Comparison of ENCODE assay signal across 8 cellular contexts in the genomic region with DNA sequence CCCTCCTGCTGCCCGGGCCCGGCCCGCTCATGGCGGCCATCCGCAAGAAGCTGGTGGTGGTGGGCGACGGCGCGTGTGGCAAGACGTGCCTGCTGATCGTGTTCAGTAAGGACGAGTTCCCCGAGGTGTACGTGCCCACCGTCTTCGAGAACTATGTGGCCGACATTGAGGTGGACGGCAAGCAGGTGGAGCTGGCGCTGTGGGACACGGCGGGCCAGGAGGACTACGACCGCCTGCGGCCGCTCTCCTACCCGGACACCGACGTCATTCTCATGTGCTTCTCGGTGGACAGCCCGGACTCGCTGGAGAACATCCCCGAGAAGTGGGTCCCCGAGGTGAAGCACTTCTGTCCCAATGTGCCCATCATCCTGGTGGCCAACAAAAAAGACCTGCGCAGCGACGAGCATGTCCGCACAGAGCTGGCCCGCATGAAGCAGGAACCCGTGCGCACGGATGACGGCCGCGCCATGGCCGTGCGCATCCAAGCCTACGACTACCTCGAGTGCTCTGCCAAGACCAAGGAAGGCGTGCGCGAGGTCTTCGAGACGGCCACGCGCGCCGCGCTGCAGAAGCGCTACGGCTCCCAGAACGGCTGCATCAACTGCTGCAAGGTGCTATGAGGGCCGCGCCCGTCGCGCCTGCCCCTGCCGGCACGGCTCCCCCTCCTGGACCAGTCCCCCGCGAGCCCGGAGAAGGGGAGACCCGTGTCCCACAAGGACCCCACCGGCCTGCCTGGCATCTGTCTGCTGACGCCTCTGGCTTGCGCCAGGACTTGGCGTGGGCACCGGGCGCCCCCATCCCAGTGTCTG. TPM values are rescaled to one million over a fixed set of nuclear protein-coding genes. Genes with fewer than 3 reads are reported as not detected.
DNase-seq lines count a peak whose midpoint lies in the region; ATAC-seq lines count a peak whose summit lies in the region.

No MANE protein-coding gene starts in this region.

- H3K27ac Mint-ChIP-seq in central memory CD8-positive, alpha-beta T cell (ENCODE audit: low read depth) = peak overlapping the region; percentile 29
- H3K27ac Mint-ChIP-seq in stimulated activated effector memory CD8-positive, alpha-beta T cell treated with anti-CD3 and anti-CD28 coated beads, Interleukin-12 subunit alpha, Interleukin-12 subunit beta, amount 100 ng/mL, for 72 hours = peak overlapping the region; percentile 69

- peak overlapping the region; percentile 76 for H3K4me3 Mint-ChIP-seq in central memory CD8-positive, alpha-beta T cell
- H3K4me3 Mint-ChIP-seq in stimulated activated effector memory CD8-positive, alpha-beta T cell treated with anti-CD3 and anti-CD28 coated beads, Interleukin-12 subunit alpha, Interleukin-12 subunit beta, amount 100 ng/mL, for 72 hours = peak overlapping the region; percentile 80

- ATAC-seq in Right ventricle myocardium inferior (peak; percentile 15), HG02884 (IDR thresholded peaks at IDR 0.05; ENCODE audit: unreplicated experiment) (peak; percentile 2), left lobe of liver (peak; percentile 7)
- ATAC-seq in central memory CD8-positive, alpha-beta T cell (replicated peaks; ENCODE audit: extremely low read depth, poor library complexity, severe bottlenecking) = no peak
- peak; percentile 17 for ATAC-seq in stimulated activated effector memory CD8-positive, alpha-beta T cell treated with anti-CD3 and anti-CD28 coated beads, Interleukin-12 subunit alpha, Interleukin-12 subunit beta, amount 100 ng/mL, for 72 hours

- H3K27me3 Mint-ChIP-seq in central memory CD8-positive, alpha-beta T cell = peaks cover under 1% of the 10 kb centered on the region

- DNase-seq in Right ventricle myocardium inferior (ENCODE audit: missing footprints) = peak; percentile 81
- DNase-seq in cardiac septum (ENCODE audit: low spot score) = no peak
- peak; percentile 71 for DNase-seq in RPMI8226
- DNase-seq in central memory CD8-positive, alpha-beta T cell (ENCODE audit: low spot score in 2 of 2) = no peak
- peak; percentile 60 for DNase-seq in left lobe of liver (ENCODE audit: low spot score)
- peak in 1 of 2 donors; percentile 73 for DNase-seq in stimulated activated effector memory CD8-positive, alpha-beta T cell treated with anti-CD3 and anti-CD28 coated beads, Interleukin-12 subunit alpha, Interleukin-12 subunit beta, amount 100 ng/mL, for 72 hours (ENCODE audit: low spot score in 2 of 2)
- DNase-seq in SHP77 treated with DMSO at 0.1 percent for 48 hours (lab: John Stamatoyannopoulos, UW) = no peak

- H3K9me3 Mint-ChIP-seq in central memory CD8-positive, alpha-beta T cell = no peaks in the 10 kb centered on the region
- H3K9me3 Mint-ChIP-seq in stimulated activated effector memory CD8-positive, alpha-beta T cell treated with anti-CD3 and anti-CD28 coated beads, Interleukin-12 subunit alpha, Interleukin-12 subunit beta, amount 100 ng/mL, for 72 hours = no peaks in the 10 kb centered on the region

- peaks cover 8% of the 10 kb centered on the region for H3K4me1 Mint-ChIP-seq in central memory CD8-positive, alpha-beta T cell
- H3K4me1 Mint-ChIP-seq in stimulated activated effector memory CD8-positive, alpha-beta T cell treated with anti-CD3 and anti-CD28 coated beads, Interleukin-12 subunit alpha, Interleukin-12 subunit beta, amount 100 ng/mL, for 72 hours = peaks cover 6% of the 10 kb centered on the region

- H3K36me3 Mint-ChIP-seq in central memory CD8-positive, alpha-beta T cell (ENCODE audit: insufficient read depth) = peaks cover 12% of the 10 kb centered on the region
- H3K36me3 Mint-ChIP-seq in stimulated activated effector memory CD8-positive, alpha-beta T cell treated with anti-CD3 and anti-CD28 coated beads, Interleukin-12 subunit alpha, Interleukin-12 subunit beta, amount 100 ng/mL, for 72 hours = peaks cover 34% of the 10 kb centered on the region

- intact Hi-C loops in Right ventricle myocardium inferior (cut with DNase I) (no loop called here), cardiac septum (cut with DNase I) (no loop called here)

RNA-seq across cellular contexts. Expression of a gene that starts 0.8 kb away (rescaled TPM):
- total RNA-seq in Right ventricle myocardium inferior = 208 TPM
- total RNA-seq in cardiac septum = 98.4 TPM
- 250 TPM for total RNA-seq in left lobe of liver

Comparison
In these comparisons a context has a peak if more than half of its experiments do, and no peak if none do; other contexts are left out.
1. DNase-seq: peak in Right ventricle myocardium inferior (single experiment), RPMI8226 (single experiment) and left lobe of liver (single experiment); none in cardiac septum (single experiment), central memory CD8-positive, alpha-beta T cell (0 of 2) and SHP77 treated with DMSO at 0.1 percent for 48 hours (single experiment).